In genomic region chr10:110011679-110012078, GRCh38 we compare ENCODE assay signal across 1 cellular context.
TF ChIP-seq lines count a peak whose summit lies in the region.

No MANE protein-coding gene starts in this region.

TF ChIP-seq in K562, 482 proteins besides CTCF, POLR2A, EP300 and RAD21:
- TF ChIP-seq NFIC (IDR thresholded peaks at IDR 0.05) (peak; percentile 93), MYC (IDR thresholded peaks at IDR 0.05; ENCODE audit: low read depth, low read length) (no peak), MYC (CRISPR knock-in tag; IDR thresholded peaks at IDR 0.05; ENCODE audit: borderline replicate concordance, low read depth) (no peak), MCM5 (IDR thresholded peaks at IDR 0.05; ENCODE audit: low read depth) (no peak), NFIX (CRISPR knock-in tag; IDR thresholded peaks at IDR 0.05; ENCODE audit: low read depth) (peak; percentile 55)
